Comparison of ENCODE assay signal across 1 cellular context in genomic region chr10:43383204-43383971, GRCh38.
TF ChIP-seq lines count a peak whose summit lies in the region.

No MANE protein-coding gene starts in this region.

TF ChIP-seq in H1, 55 proteins besides CTCF, POLR2A, EP300 and RAD21:
- TF ChIP-seq SRF (IDR thresholded peaks at IDR 0.05; ENCODE audit: low read depth, low read length), result no peak
